ENCODE assay signal across 33 cellular contexts in genomic region chr13:61084983-61085382, GRCh38.
DNase-seq lines count a peak whose midpoint lies in the region; ATAC-seq, FAIRE-seq and TF ChIP-seq lines count a peak whose summit lies in the region.
"Had no signal": no experiment of that assay in that cellular context is flagged by ENCODE, and none has a peak within 500 bp of the region (broad histone marks: within the 10 kb centered on the region; RNA-seq: fewer than 3 reads in every experiment).

No MANE protein-coding gene starts in this region.

- no peak overlapping the region for H2AFZ ChIP-seq in H1 (ENCODE audit: low read length)
- no peak overlapping the region for H2AFZ ChIP-seq in neuronal stem cell (ENCODE audit: low read length)
- H2AFZ ChIP-seq: parathyroid adenoma had no signal

- H3K27me3 ChIP-seq in SJSA1 (replicated peaks), result no peaks in the 10 kb centered on the region
- H3K27me3 ChIP-seq in H1 (replicated peaks in 1 of 4; ENCODE audit: control insufficient read depth in 3 of 4, extremely low read depth in 1 of 4, insufficient read depth in 3 of 4, low read length in 3 of 4), result no peaks in the 10 kb centered on the region
- H3K27me3 ChIP-seq in neuronal stem cell (ENCODE audit: control insufficient read depth in 3 of 3, insufficient read depth in 3 of 3, low read depth in 1 of 3, low read length in 3 of 3), result no peaks in the 10 kb centered on the region
- no peaks in the 10 kb centered on the region for H3K27me3 ChIP-seq in gastroesophageal sphincter
- H3K27me3 ChIP-seq: BLaER1 treated with 17β-estradiol and CSF1 and Interleukin-3, amounts not matched to agents 10 nM and 100 nM; spleen; transverse colon had no signal

- H3K27me3 Mint-ChIP-seq in osteocyte (ENCODE audit: unreplicated experiment), result no peaks in the 10 kb centered on the region

- H3K4me3 ChIP-seq in SJSA1 (no peak overlapping the region), H1 (ENCODE audit: extremely low read depth in 1 of 4, insufficient read depth in 2 of 4, low read depth in 3 of 4, low read length in 4 of 4) (peak overlapping the region in 1 of 4 experiments; percentile 9; a peak in 1 of 8 replicates), neuronal stem cell (ENCODE audit: low read length in 2 of 2) (no peak overlapping the region), gastroesophageal sphincter (no peak overlapping the region)
- H3K4me3 ChIP-seq: BLaER1 treated with 17β-estradiol and CSF1 and Interleukin-3, amounts not matched to agents 10 nM and 100 nM; lower lobe of right lung; spleen; transverse colon had no signal

- no peak overlapping the region for H3K23ac ChIP-seq in H1 (ENCODE audit: insufficient read length)
- no peak overlapping the region for H3K23ac ChIP-seq in neuronal stem cell (ENCODE audit: low read depth, low read length, poor library complexity)

- H3K4ac ChIP-seq in H1 (replicated peaks; ENCODE audit: insufficient read length, low read depth, low read length), result no peak overlapping the region
- H3K4ac ChIP-seq in neuronal stem cell (ENCODE audit: low read length), result no peak overlapping the region

- no peak overlapping the region for H3K18ac ChIP-seq in H1 (ENCODE audit: extremely low read depth, low read length)
- H3K18ac ChIP-seq in neuronal stem cell (ENCODE audit: low read length), result no peak overlapping the region

- H3K9me3 Mint-ChIP-seq in osteocyte (ENCODE audit: unreplicated experiment), result peaks cover 11% of the 10 kb centered on the region

- H2BK15ac ChIP-seq in H1 (ENCODE audit: low read length), result no peak overlapping the region
- H2BK15ac ChIP-seq in neuronal stem cell (ENCODE audit: low read length), result no peak overlapping the region

- H4K20me1 ChIP-seq in H1 (replicated peaks in 1 of 2; ENCODE audit: control insufficient read depth in 1 of 2, insufficient read depth in 2 of 2, low read length in 2 of 2), result no peaks in the 10 kb centered on the region
- H4K20me1 ChIP-seq: BLaER1 treated with 17β-estradiol and CSF1 and Interleukin-3, amounts not matched to agents 10 nM and 100 nM had no signal

- H2BK12ac ChIP-seq in H1 (ENCODE audit: low read depth, low read length) (no peak overlapping the region), neuronal stem cell (ENCODE audit: low read length) (no peak overlapping the region)

- no peak for ATAC-seq in esophagus mucosa
- ATAC-seq in GM21825 (IDR thresholded peaks at IDR 0.05; ENCODE audit: unreplicated experiment), result no peak
- no peak for ATAC-seq in gastroesophageal sphincter
- ATAC-seq: activated CD4-positive, CD25-positive, alpha-beta regulatory T cell treated with anti-CD3 and anti-CD28 coated beads, Interleukin-2, amount 50 U/mL, for 24 hours; lower lobe of right lung; Panc1; right cardiac atrium had no signal

- peak; percentile 24 for DNase-seq in HTR-8/SVneo (ENCODE audit: insufficient read length, low spot score)
- DNase-seq in SJSA1 (ENCODE audit: low read depth in 1 of 2, low spot score in 2 of 2), result peak in 1 of 2 experiments; percentile 20
- DNase-seq in H1 (ENCODE audit: low read depth in 1 of 2, low spot score in 2 of 2), result no peak
- DNase-seq in osteocyte (ENCODE audit: extremely low spot score, unreplicated experiment), result no peak
- DNase-seq in neuronal stem cell (ENCODE audit: low spot score), result no peak
- DNase-seq: activated CD4-positive, alpha-beta T cell treated with anti-CD3 and anti-CD28 coated beads, Interleukin-2, amount 50 U/mL, for 48 hours; activated naive CD4-positive, alpha-beta T cell treated with anti-CD3 and anti-CD28 coated beads for 36 hours; amygdala; dermis blood vessel endothelial cell; DMS53; H7; head of caudate nucleus; lower lobe of right lung; NCI-H1092; NCI-H187; NCI-H2171; NCI-H510A treated with DMSO at 0.1 percent for 48 hours; right cardiac atrium; spleen; stimulated activated CD4-positive, alpha-beta T cell treated with anti-CD3 and anti-CD28 coated beads, Interleukin-4, amount 100 ng/mL, for 1 hour; transverse colon had no signal

- no peaks in the 10 kb centered on the region for H3K79me2 ChIP-seq in H1 (ENCODE audit: control insufficient read depth in 1 of 2, insufficient read depth in 2 of 2, low read length in 2 of 2)
- H3K79me2 ChIP-seq: parathyroid adenoma had no signal

- CTCF ChIA-PET in H1 (lab: Charles Lee; ENCODE audit: partially characterized antibody), result no interaction called here

- H2BK20ac ChIP-seq in H1 (ENCODE audit: low read length), result no peak overlapping the region

- no peak overlapping the region for H3K4me2 ChIP-seq in H1 (ENCODE audit: insufficient read depth in 1 of 2, low read depth in 2 of 2, low read length in 2 of 2)
- no peak overlapping the region for H3K4me2 ChIP-seq in neuronal stem cell (ENCODE audit: insufficient read depth, low read length, poor library complexity, severe bottlenecking)

- H3K9ac ChIP-seq in H1 (replicated peaks in 1 of 4; ENCODE audit: extremely low read depth in 1 of 4, low read depth in 3 of 4, low read length in 3 of 4), result no peak overlapping the region
- no peak overlapping the region for H3K9ac ChIP-seq in neuronal stem cell (ENCODE audit: low read depth, low read length, poor library complexity)
- H3K9ac ChIP-seq: BLaER1 treated with 17β-estradiol and CSF1 and Interleukin-3, amounts not matched to agents 10 nM and 100 nM; parathyroid adenoma had no signal

- H4K5ac ChIP-seq in H1 (ENCODE audit: insufficient read length, low read depth, low read length), result peak overlapping the region; percentile 29

- H3K4me3 Mint-ChIP-seq in osteocyte (ENCODE audit: unreplicated experiment), result no peak overlapping the region
- H3K4me3 Mint-ChIP-seq: activated naive CD4-positive, alpha-beta T cell treated with anti-CD3 and anti-CD28 coated beads for 36 hours; nephron; T-helper 1 cell treated with Interleukin-12 subunit alpha and Interleukin-12 subunit beta and Interleukin-4 antibody, amounts not matched to agents 30 μg/mL and 1 μg/mL, for 36 hours had no signal

- TF ChIP-seq EP300 in H1 (IDR thresholded peaks at IDR 0.05; ENCODE audit: borderline replicate concordance in 1 of 2, low read depth in 2 of 2, low read length in 2 of 2) (no peak), gastroesophageal sphincter (IDR thresholded peaks at IDR 0.05) (no peak)

- no peak for TF ChIP-seq RAD21 in H1 (IDR thresholded peaks at IDR 0.05 in 1 of 2, conservative IDR thresholded peaks at IDR 0.05 in 1 of 2; ENCODE audit: low read depth in 2 of 2, low read length in 2 of 2)

- H2BK120ac ChIP-seq in H1 (replicated peaks; ENCODE audit: low read depth, low read length) (no peak overlapping the region), neuronal stem cell (ENCODE audit: low read depth, low read length) (no peak overlapping the region)

- H3K79me1 ChIP-seq in H1 (ENCODE audit: low read depth, low read length) (no peaks in the 10 kb centered on the region), neuronal stem cell (ENCODE audit: low read depth, low read length) (no peaks in the 10 kb centered on the region)

- no peak overlapping the region for H3K56ac ChIP-seq in H1 (replicated peaks; ENCODE audit: insufficient read length, low read depth, low read length)

- H4K8ac ChIP-seq in H1 (ENCODE audit: extremely low read depth, insufficient read depth, low read length) (no peak overlapping the region), neuronal stem cell (ENCODE audit: low read depth, low read length) (no peak overlapping the region)

- H3K23me2 ChIP-seq in H1 (ENCODE audit: low read depth, low read length), result no peaks in the 10 kb centered on the region

- H3K27ac ChIP-seq in SJSA1 (peak overlapping the region; percentile 58), H1 (ENCODE audit: low read depth, low read length) (no peak overlapping the region), neuronal stem cell (replicated peaks; ENCODE audit: low read length) (no peak overlapping the region), gastroesophageal sphincter (no peak overlapping the region)
- H3K27ac ChIP-seq: BLaER1 treated with 17β-estradiol and CSF1 and Interleukin-3, amounts not matched to agents 10 nM and 100 nM; lower lobe of right lung; parathyroid adenoma; spleen; transverse colon had no signal

- H3K4me1 ChIP-seq in SJSA1 (replicated peaks), result peaks cover 24% of the 10 kb centered on the region
- H3K4me1 ChIP-seq in H1 (replicated peaks in 1 of 4; ENCODE audit: control insufficient read depth in 3 of 4, insufficient read depth in 4 of 4, low read length in 3 of 4), result peaks cover 0 to 4% (median 0%) of the 10 kb centered on the region in 4 experiments; a peak in 1 of 7 replicates
- no peaks in the 10 kb centered on the region for H3K4me1 ChIP-seq in neuronal stem cell (ENCODE audit: control insufficient read depth in 2 of 2, insufficient read depth in 1 of 2, low read depth in 1 of 2, low read length in 2 of 2)
- H3K4me1 ChIP-seq in gastroesophageal sphincter, result no peaks in the 10 kb centered on the region
- H3K4me1 ChIP-seq: lower lobe of right lung, parathyroid adenoma, spleen, transverse colon had no signal

- H3K27ac Mint-ChIP-seq in osteocyte (ENCODE audit: unreplicated experiment), result peak overlapping the region; percentile 86
- H3K27ac Mint-ChIP-seq: activated naive CD4-positive, alpha-beta T cell treated with anti-CD3 and anti-CD28 coated beads for 36 hours; nephron; T-helper 1 cell treated with Interleukin-12 subunit alpha and Interleukin-12 subunit beta and Interleukin-4 antibody, amounts not matched to agents 30 μg/mL and 1 μg/mL, for 36 hours had no signal

- TF ChIP-seq CTCF in H1 (IDR thresholded peaks at IDR 0.05; ENCODE audit: control extremely low read depth in 1 of 3, insufficient read depth in 1 of 3, low read depth in 1 of 3, low read length in 3 of 3) (no peak), osteocyte (IDR thresholded peaks at IDR 0.05) (no peak), gastroesophageal sphincter (IDR thresholded peaks at IDR 0.05) (no peak)

- H2BK5ac ChIP-seq in H1 (ENCODE audit: low read depth, low read length), result no peak overlapping the region
- H2BK5ac ChIP-seq in neuronal stem cell (ENCODE audit: low read length), result no peak overlapping the region

- no peak overlapping the region for H3K14ac ChIP-seq in H1 (ENCODE audit: insufficient read length)
- H3K14ac ChIP-seq in neuronal stem cell (ENCODE audit: low read length), result no peak overlapping the region

- H4K91ac ChIP-seq in H1 (replicated peaks; ENCODE audit: insufficient read length, low read length) (no peak overlapping the region), neuronal stem cell (ENCODE audit: low read depth, low read length, poor library complexity) (no peak overlapping the region)

- POLR2A ChIA-PET in H1 (lab: Charles Lee; ENCODE audit: partially characterized antibody), result no interaction called here

- H3K4me1 Mint-ChIP-seq in osteocyte (ENCODE audit: unreplicated experiment), result peaks cover 43% of the 10 kb centered on the region
- H3K4me1 Mint-ChIP-seq: nephron had no signal

- no peak for TF ChIP-seq POLR2A in H1 (IDR thresholded peaks at IDR 0.05; ENCODE audit: control extremely low read depth in 1 of 2, low read depth in 2 of 2, low read length in 2 of 2)
- no peak for TF ChIP-seq POLR2A in gastroesophageal sphincter (IDR thresholded peaks at IDR 0.05)

- peaks cover 4% of the 10 kb centered on the region for H3K36me3 Mint-ChIP-seq in osteocyte (ENCODE audit: unreplicated experiment)

- H3K9me3 ChIP-seq in SJSA1 (replicated peaks), result no peaks in the 10 kb centered on the region; the same call in 1 of the 2 replicates
- H3K9me3 ChIP-seq in H1 (ENCODE audit: insufficient read depth in 2 of 2, low read depth in 1 of 2, low read length in 1 of 2), result peaks cover 0 to 5% of the 10 kb centered on the region in 2 experiments; a peak in 1 of 4 replicates
- no peaks in the 10 kb centered on the region for H3K9me3 ChIP-seq in neuronal stem cell (replicated peaks in 1 of 2; ENCODE audit: control insufficient read depth in 2 of 2, insufficient read depth in 1 of 2, low read depth in 1 of 2, low read length in 2 of 2)
- no peaks in the 10 kb centered on the region for H3K9me3 ChIP-seq in gastroesophageal sphincter
- H3K9me3 ChIP-seq: BLaER1 treated with 17β-estradiol and CSF1 and Interleukin-3, amounts not matched to agents 10 nM and 100 nM; lower lobe of right lung; transverse colon had no signal

- H2AK5ac ChIP-seq in H1 (ENCODE audit: low read depth, low read length), result no peak overlapping the region
- H2AK5ac ChIP-seq in neuronal stem cell (ENCODE audit: low read depth, low read length), result no peak overlapping the region

- H3K36me3 ChIP-seq in SJSA1 (no peaks in the 10 kb centered on the region), H1 (ENCODE audit: control insufficient read depth in 2 of 4, insufficient read depth in 4 of 4, low read length in 3 of 4) (no peaks in the 10 kb centered on the region), neuronal stem cell (replicated peaks in 1 of 2; ENCODE audit: control insufficient read depth in 2 of 2, insufficient read depth in 2 of 2, low read length in 2 of 2) (no peaks in the 10 kb centered on the region), gastroesophageal sphincter (no peaks in the 10 kb centered on the region)
- H3K36me3 ChIP-seq: BLaER1 treated with 17β-estradiol and CSF1 and Interleukin-3, amounts not matched to agents 10 nM and 100 nM; lower lobe of right lung; spleen; transverse colon had no signal

- no peak for FAIRE-seq in HTR-8/SVneo (lab: Jason Lieb, UNC)
- FAIRE-seq in H1 (lab: Jason Lieb, UNC), result no peak
- FAIRE-seq: endometrium, G401.6, TTC549 had no signal
